ENCODE assay signal across 8 cellular contexts in the genomic region with DNA sequence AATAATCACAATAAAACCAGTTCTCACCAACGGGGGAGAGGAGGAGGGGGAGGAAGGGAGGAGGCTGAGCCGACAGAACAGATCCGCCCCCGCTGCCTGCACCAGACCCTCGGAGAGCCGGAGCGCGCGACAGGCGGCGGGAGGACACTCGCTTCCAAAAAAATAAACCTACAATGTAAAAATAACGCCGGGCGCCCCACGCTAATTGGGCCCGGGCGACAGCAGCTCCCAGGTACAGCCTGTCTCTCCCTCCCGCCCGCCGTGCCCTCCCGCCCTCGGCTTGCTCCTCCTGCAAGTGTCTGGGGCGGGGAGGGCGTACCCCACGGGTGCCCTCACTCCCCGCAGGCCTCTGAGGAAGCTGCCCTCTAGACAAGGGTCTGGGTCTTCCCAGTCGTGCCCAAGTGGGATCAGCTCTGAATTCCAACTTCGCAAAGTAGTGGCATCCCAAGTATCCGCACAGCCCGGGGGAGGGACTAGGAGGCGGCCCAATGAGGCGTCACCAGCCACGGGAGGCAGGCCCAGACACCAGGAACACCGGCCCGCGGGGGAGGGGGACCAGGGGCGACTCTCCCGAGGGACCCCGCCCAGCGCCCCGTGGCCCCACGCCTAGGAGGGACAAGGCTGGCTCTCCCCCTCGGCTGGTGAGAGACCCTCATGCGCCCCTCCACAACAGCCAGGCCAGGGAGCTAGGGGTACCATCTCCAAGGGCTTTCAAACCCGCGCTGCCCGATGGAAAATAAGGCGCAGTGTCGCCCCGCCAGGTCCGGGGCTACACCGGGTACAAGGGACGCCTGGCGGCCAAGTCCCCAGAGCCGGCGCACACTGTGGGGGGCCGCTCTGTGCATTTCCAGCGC. TPM values are rescaled to one million over a fixed set of nuclear protein-coding genes. Genes with fewer than 3 reads are reported as not detected.
DNase-seq lines count a peak whose midpoint lies in the region; ATAC-seq and TF ChIP-seq lines count a peak whose summit lies in the region.

No MANE protein-coding gene starts in this region.

- peak; percentile 50 for ATAC-seq in GM21723 (IDR thresholded peaks at IDR 0.05; ENCODE audit: unreplicated experiment)

- H3K36me3 ChIP-seq in DOHH2 (ENCODE audit: control insufficient read depth, low read length) (peaks cover 10% of the 10 kb centered on the region; the same call in 1 of the 2 replicates), SK-N-SH (replicated peaks in 1 of 2; ENCODE audit: control insufficient read depth in 1 of 2, insufficient read depth in 2 of 2, low read length in 1 of 2) (peaks cover 3 to 7% of the 10 kb centered on the region in 2 experiments), osteoblast (ENCODE audit: insufficient read depth, low read length) (no peaks in the 10 kb centered on the region), tibial nerve (no peaks in the 10 kb centered on the region)

- H3K4me1 Mint-ChIP-seq in activated naive CD8-positive, alpha-beta T cell treated with anti-CD3 and anti-CD28 coated beads for 36 hours: peaks cover 31% of the 10 kb centered on the region

- H3K27ac Mint-ChIP-seq in activated naive CD8-positive, alpha-beta T cell treated with anti-CD3 and anti-CD28 coated beads for 36 hours: peak overlapping the region; percentile 88

- DNase-seq in KG1 (lab: John Stamatoyannopoulos, UW) (peak; percentile 49), SK-N-SH (peak; percentile 93), head of caudate nucleus (peak; percentile 82 to 96 (median 92)), osteoblast (ENCODE audit: insufficient read length, low spot score, missing footprints) (peak; percentile 99), tibial nerve (ENCODE audit: low spot score in 2 of 2) (peak; percentile 87 to 88)
- DNase-seq in activated naive CD8-positive, alpha-beta T cell treated with anti-CD3 and anti-CD28 coated beads for 36 hours: peak; percentile 74

- H3K27me3 ChIP-seq in DOHH2 (ENCODE audit: control insufficient read depth, low read length) (peaks cover 4% of the 10 kb centered on the region; the same call in 1 of the 2 replicates), SK-N-SH (ENCODE audit: insufficient read depth) (no peaks in the 10 kb centered on the region), osteoblast (ENCODE audit: insufficient read depth, low read length) (no peaks in the 10 kb centered on the region), tibial nerve (no peaks in the 10 kb centered on the region)

- no peak for TF ChIP-seq RAD21 in SK-N-SH (IDR thresholded peaks at IDR 0.05; ENCODE audit: low read length)

- WGBS in SK-N-SH (ENCODE audit: low lambda C conversion rate): 2% methylated on average over 24 of the region's 59 CpGs
- WGBS in tibial nerve, 2 donors: 0 to 1% methylated on average over 22 to 31 of the region's 59 CpGs

- H3K9me3 ChIP-seq in DOHH2 (ENCODE audit: control insufficient read depth, insufficient read depth, low read length) (no peaks in the 10 kb centered on the region), SK-N-SH (no peaks in the 10 kb centered on the region), osteoblast (ENCODE audit: low read depth, low read length) (no peaks in the 10 kb centered on the region), tibial nerve (no peaks in the 10 kb centered on the region)

- H3K9me2 ChIP-seq in DOHH2 (replicated peaks; ENCODE audit: control insufficient read depth, low read length) (no peaks in the 10 kb centered on the region), SK-N-SH (no peaks in the 10 kb centered on the region)

- intact Hi-C loops in head of caudate nucleus (cut with DNase I): loop anchor here (2.0 to 5.0 kb wide), 4 partner anchors 48 to 201 kb away; no protein-coding TSS in a partner anchor

- POLR2A ChIA-PET in SK-N-SH (lab: Yijun Ruan, JAX): interaction anchor here (0.5 to 1.5 kb wide), 4 partner anchors 29 to 57 kb away, joined by 3 to 6 read pairs (median 6); no protein-coding TSS in a partner anchor

- no peaks in the 10 kb centered on the region for H3F3A ChIP-seq in DOHH2 (ENCODE audit: control insufficient read depth, insufficient read depth)
- peaks cover 5% of the 10 kb centered on the region for H3F3A ChIP-seq in SK-N-SH (replicated peaks; ENCODE audit: insufficient read depth)

- peak overlapping the region; percentile 46; the same call in 1 of the 2 replicates for H2AFZ ChIP-seq in SK-N-SH (ENCODE audit: low read depth)
- H2AFZ ChIP-seq in osteoblast (ENCODE audit: low read length): peak overlapping the region; percentile 65

- TF ChIP-seq CTCF in DOHH2 (IDR thresholded peaks at IDR 0.05; ENCODE audit: low read depth, low read length, poor library complexity, severe bottlenecking) (no peak), SK-N-SH (IDR thresholded peaks at IDR 0.05) (no peak), osteoblast (IDR thresholded peaks at IDR 0.05; ENCODE audit: extremely low read depth, low read depth, low read length) (no peak), tibial nerve (IDR thresholded peaks at IDR 0.05) (peak in 2 of 5 experiments; percentile 13 to 18)

- H3K4me2 ChIP-seq in DOHH2 (ENCODE audit: low read length) (peak overlapping the region; percentile 68), SK-N-SH (peak overlapping the region; percentile 93), osteoblast (ENCODE audit: insufficient read depth, low read length) (peak overlapping the region; percentile 87)

- CTCF ChIA-PET in SK-N-SH (lab: Yijun Ruan, JAX): interaction anchor here (0.7 to 1.3 kb wide), 6 partner anchors 15 to 530 kb away, joined by 3 to 4 read pairs (median 3); no protein-coding TSS in a partner anchor

- H3K36me3 Mint-ChIP-seq in activated naive CD8-positive, alpha-beta T cell treated with anti-CD3 and anti-CD28 coated beads for 36 hours: no peaks in the 10 kb centered on the region

- H3K9me3 Mint-ChIP-seq in activated naive CD8-positive, alpha-beta T cell treated with anti-CD3 and anti-CD28 coated beads for 36 hours: no peaks in the 10 kb centered on the region

- H3K9ac ChIP-seq in SK-N-SH: peak overlapping the region; percentile 94

- 0 out of 4 replicates have a peak, but pooled peaks of 1 of the 2 experiments have one; percentile 10 for TF ChIP-seq EP300 in SK-N-SH (IDR thresholded peaks at IDR 0.05; ENCODE audit: borderline replicate concordance in 1 of 2, low read depth in 1 of 2, low read length in 1 of 2)
- TF ChIP-seq EP300 in tibial nerve (IDR thresholded peaks at IDR 0.05): peak; percentile 23 to 84

- H3K79me2 ChIP-seq in DOHH2 (ENCODE audit: control insufficient read depth, low read length) (peaks cover 56% of the 10 kb centered on the region), SK-N-SH (ENCODE audit: insufficient read depth) (peaks cover 55% of the 10 kb centered on the region), osteoblast (ENCODE audit: insufficient read depth, low read length) (peaks cover 54% of the 10 kb centered on the region)

- H4K20me1 ChIP-seq in DOHH2 (ENCODE audit: control insufficient read depth, insufficient read depth, low read depth, low read length): peaks cover 25% of the 10 kb centered on the region
- peaks cover 49% of the 10 kb centered on the region for H4K20me1 ChIP-seq in SK-N-SH (ENCODE audit: insufficient read depth)
- H4K20me1 ChIP-seq in osteoblast (ENCODE audit: insufficient read depth, low read length): peaks cover 41% of the 10 kb centered on the region

- no peaks in the 10 kb centered on the region for H3K27me3 Mint-ChIP-seq in activated naive CD8-positive, alpha-beta T cell treated with anti-CD3 and anti-CD28 coated beads for 36 hours

- peak overlapping the region; percentile 83 for H3K4me3 ChIP-seq in DOHH2 (ENCODE audit: low read length)
- H3K4me3 ChIP-seq in SK-N-SH (ENCODE audit: low read depth in 2 of 2, low read length in 1 of 2): peak overlapping the region; percentile 84 to 89
- peak overlapping the region; percentile 95 for H3K4me3 ChIP-seq in osteoblast (ENCODE audit: insufficient read depth, low read length)
- H3K4me3 ChIP-seq in tibial nerve: peak overlapping the region; percentile 67 to 99 (median 95)

- H3K4me1 ChIP-seq in DOHH2 (ENCODE audit: control insufficient read depth, low read length) (peaks cover 43% of the 10 kb centered on the region), SK-N-SH (ENCODE audit: control insufficient read depth in 1 of 2, insufficient read depth in 2 of 2, low read depth in 1 of 2, low read length in 1 of 2) (peaks cover 14 to 48% of the 10 kb centered on the region in 2 experiments), osteoblast (ENCODE audit: insufficient read depth, low read length) (peaks cover 23% of the 10 kb centered on the region), tibial nerve (peaks cover 0 to 72% (median 58%) of the 10 kb centered on the region in 4 donors)

- H3K4me3 Mint-ChIP-seq in activated naive CD8-positive, alpha-beta T cell treated with anti-CD3 and anti-CD28 coated beads for 36 hours: peak overlapping the region; percentile 93

- TF ChIP-seq POLR2A in tibial nerve (IDR thresholded peaks at IDR 0.05): peak; percentile 39 to 60

- peak overlapping the region; percentile 51 for H3K27ac ChIP-seq in DOHH2 (ENCODE audit: low read depth, low read length)
- H3K27ac ChIP-seq in SK-N-SH (ENCODE audit: low read depth in 2 of 2, low read length in 1 of 2): peak overlapping the region; percentile 90 to 97
- H3K27ac ChIP-seq in osteoblast (ENCODE audit: low read depth, low read length): peak overlapping the region; percentile 76
- H3K27ac ChIP-seq in tibial nerve: peak overlapping the region; percentile 89 to 98 (median 96)

TF ChIP-seq in SK-N-SH, 30 proteins besides CTCF, POLR2A, EP300 and RAD21:
- TF ChIP-seq MXI1 (IDR thresholded peaks at IDR 0.05; ENCODE audit: low read depth, low read length) (peak; percentile 20; the same call in 1 of the 2 replicates), TEAD4 (IDR thresholded peaks at IDR 0.05; ENCODE audit: borderline replicate concordance, insufficient read depth) (0 out of 2 replicates have a peak, but pooled peaks have one; percentile 11), SMC3 (IDR thresholded peaks at IDR 0.05; ENCODE audit: low read depth, low read length) (0 out of 2 replicates have a peak, but pooled peaks have one; percentile 11), RCOR1 (IDR thresholded peaks at IDR 0.05; ENCODE audit: low read length) (no peak), ELF1 (IDR thresholded peaks at IDR 0.05) (no peak), GABPA (IDR thresholded peaks at IDR 0.05; ENCODE audit: low read depth) (no peak), CHD2 (IDR thresholded peaks at IDR 0.05; ENCODE audit: low read length, partially characterized antibody) (no peak), TAF1 (IDR thresholded peaks at IDR 0.05; ENCODE audit: borderline replicate concordance, low read depth, low read length) (peak; percentile 21; the same call in 1 of the 2 replicates)
TF ChIP-seq in SK-N-SH: peak in this region for 4.

RNA-seq across cellular contexts. Expression of a gene that starts 1.0 kb away (rescaled TPM):
- 9.1 and 19.0 TPM in 2 replicates for polyA plus RNA-seq in SK-N-SH (2012; rRNA removed)
- polyA plus RNA-seq in SK-N-SH (2012; cell fraction: cytosol; rRNA removed): 14.3 and 16.0 TPM in 2 replicates
- 61.3 and 99.7 TPM in 2 replicates for polyA plus RNA-seq in SK-N-SH (2012; cell fraction: nucleus; rRNA removed)
- 100 to 1,000 TPM; 106 to 112 TPM for total RNA-seq in activated naive CD8-positive, alpha-beta T cell treated with anti-CD3 and anti-CD28 coated beads for 36 hours
- 45.2 and 47.1 TPM in 2 replicates for total RNA-seq in osteoblast
- total RNA-seq in tibial nerve: 100 to 1,000 TPM; 211 to 265 (median 225) TPM

Comparison
In these comparisons a context has a peak if more than half of its experiments do, and no peak if none do; other contexts are left out.
1. Peak in every context shown above with its lines: DNase-seq, ATAC-seq, H3K4me3 ChIP-seq and H3K27ac ChIP-seq.
2. DNase-seq: peak in every context shown above with its lines; median percentile 99 in osteoblast; 93 in SK-N-SH; 92 in head of caudate nucleus; 88 in tibial nerve; 74 in activated naive CD8-positive, alpha-beta T cell treated with anti-CD3 and anti-CD28 coated beads for 36 hours; 49 in KG1.